Comparison of ENCODE assay signal across 1 cellular context in the genomic region with DNA sequence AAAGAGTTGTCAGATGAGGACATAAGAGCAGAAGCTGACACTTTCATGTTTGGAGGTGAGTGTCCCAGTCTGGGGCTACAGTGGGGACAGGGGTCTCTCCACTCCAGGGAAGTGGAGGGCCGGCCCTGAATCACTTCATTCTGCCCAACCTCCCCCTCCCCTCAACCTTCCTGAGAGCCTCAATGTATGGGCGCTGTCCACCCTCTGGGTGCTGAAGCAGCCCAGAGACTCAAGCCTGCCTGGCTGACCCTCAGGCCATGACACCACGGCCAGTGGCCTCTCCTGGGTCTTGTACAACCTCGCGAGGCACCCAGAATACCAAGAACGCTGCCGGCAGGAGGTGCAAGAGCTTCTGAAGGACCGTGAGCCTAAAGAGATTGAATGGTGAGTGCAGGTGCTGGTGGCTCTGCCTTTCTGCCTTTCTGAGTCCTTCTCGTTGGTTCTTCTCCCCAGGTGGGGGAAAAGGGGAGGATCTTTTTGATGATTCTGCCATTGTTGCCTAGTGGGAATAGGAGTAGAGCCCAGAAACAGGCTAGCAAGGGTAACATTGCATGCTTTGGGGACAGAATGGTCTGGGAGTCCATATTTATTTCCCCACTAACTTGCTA.
TF ChIP-seq lines count a peak whose summit lies in the region.

No MANE protein-coding gene starts in this region.

TF ChIP-seq in K562, 482 proteins besides CTCF, POLR2A, EP300 and RAD21 (continued from another document and continues in another):
- TF ChIP-seq REST (CRISPR knock-in tag; IDR thresholded peaks at IDR 0.05; ENCODE audit: low read depth) (peak; percentile 95), SREBF1 (IDR thresholded peaks at IDR 0.05; ENCODE audit: borderline replicate concordance, low read depth, low read length) (no peak), NR3C1 (CRISPR knock-in tag; IDR thresholded peaks at IDR 0.05) (0 out of 2 replicates have a peak, but pooled peaks have one; percentile 27), ZNF589 (CRISPR knock-in tag; IDR thresholded peaks at IDR 0.05; ENCODE audit: low read depth) (no peak), ZNF224 (CRISPR knock-in tag; IDR thresholded peaks at IDR 0.05) (no peak), POLR2AphosphoS5 (IDR thresholded peaks at IDR 0.05; ENCODE audit: control insufficient read depth, insufficient read depth, low read depth, low read length) (no peak), NFXL1 (CRISPR knock-in tag; IDR thresholded peaks at IDR 0.05) (no peak), ZKSCAN1 (IDR thresholded peaks at IDR 0.05; ENCODE audit: low read depth, low read length) (no peak), ZFP36 (IDR thresholded peaks at IDR 0.05; ENCODE audit: low read depth, low read length, partially characterized antibody) (no peak), RBM25 (IDR thresholded peaks at IDR 0.05; ENCODE audit: low read depth, low read length, severe bottlenecking) (no peak), MIER1 (IDR thresholded peaks at IDR 0.05; ENCODE audit: low read depth) (peak; percentile 94), CXXC5 (CRISPR knock-in tag; IDR thresholded peaks at IDR 0.05) (0 out of 2 replicates have a peak, but pooled peaks have one; percentile 10), NFRKB (IDR thresholded peaks at IDR 0.05; ENCODE audit: low read depth) (no peak), ZNF263 (CRISPR knock-in tag; IDR thresholded peaks at IDR 0.05; ENCODE audit: borderline replicate concordance) (no peak), NR2C2 (CRISPR knock-in tag; IDR thresholded peaks at IDR 0.05) (no peak), NR2C2 (tag; IDR thresholded peaks at IDR 0.05) (no peak), MYC (IDR thresholded peaks at IDR 0.05; ENCODE audit: low read depth, low read length) (no peak), MYC (CRISPR knock-in tag; IDR thresholded peaks at IDR 0.05; ENCODE audit: borderline replicate concordance, low read depth) (no peak), ZFX (CRISPR knock-in tag; IDR thresholded peaks at IDR 0.05) (no peak), USF2 (CRISPR knock-in tag; IDR thresholded peaks at IDR 0.05) (no peak), ZNF384 (IDR thresholded peaks at IDR 0.05; ENCODE audit: low read depth, low read length) (no peak), MTF1 (CRISPR knock-in tag; IDR thresholded peaks at IDR 0.05; ENCODE audit: borderline replicate concordance) (no peak), RERE (CRISPR knock-in tag; IDR thresholded peaks at IDR 0.05; ENCODE audit: borderline replicate concordance) (no peak)
- TF ChIP-seq, protein P1, sequence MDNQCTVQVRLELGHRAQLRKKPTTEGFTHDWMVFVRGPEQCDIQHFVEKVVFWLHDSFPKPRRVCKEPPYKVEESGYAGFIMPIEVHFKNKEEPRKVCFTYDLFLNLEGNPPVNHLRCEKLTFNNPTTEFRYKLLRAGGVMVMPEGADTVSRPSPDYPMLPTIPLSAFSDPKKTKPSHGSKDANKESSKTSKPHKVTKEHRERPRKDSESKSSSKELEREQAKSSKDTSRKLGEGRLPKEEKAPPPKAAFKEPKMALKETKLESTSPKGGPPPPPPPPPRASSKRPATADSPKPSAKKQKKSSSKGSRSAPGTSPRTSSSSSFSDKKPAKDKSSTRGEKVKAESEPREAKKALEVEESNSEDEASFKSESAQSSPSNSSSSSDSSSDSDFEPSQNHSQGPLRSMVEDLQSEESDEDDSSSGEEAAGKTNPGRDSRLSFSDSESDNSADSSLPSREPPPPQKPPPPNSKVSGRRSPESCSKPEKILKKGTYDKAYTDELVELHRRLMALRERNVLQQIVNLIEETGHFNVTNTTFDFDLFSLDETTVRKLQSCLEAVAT (IDR thresholded peaks at IDR 0.05): no peak
- TF ChIP-seq, protein P2, sequence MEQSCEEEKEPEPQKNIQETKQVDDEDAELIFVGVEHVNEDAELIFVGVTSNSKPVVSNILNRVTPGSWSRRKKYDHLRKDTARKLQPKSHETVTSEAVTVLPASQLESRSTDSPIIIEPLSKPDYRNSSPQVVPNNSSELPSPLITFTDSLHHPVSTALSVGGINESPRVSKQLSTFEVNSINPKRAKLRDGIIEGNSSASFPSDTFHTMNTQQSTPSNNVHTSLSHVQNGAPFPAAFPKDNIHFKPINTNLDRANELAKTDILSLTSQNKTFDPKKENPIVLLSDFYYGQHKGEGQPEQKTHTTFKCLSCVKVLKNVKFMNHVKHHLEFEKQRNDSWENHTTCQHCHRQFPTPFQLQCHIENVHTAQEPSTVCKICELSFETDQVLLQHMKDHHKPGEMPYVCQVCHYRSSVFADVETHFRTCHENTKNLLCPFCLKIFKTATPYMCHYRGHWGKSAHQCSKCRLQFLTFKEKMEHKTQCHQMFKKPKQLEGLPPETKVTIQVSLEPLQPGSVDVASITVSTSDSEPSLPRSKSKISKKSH (CRISPR knock-in tag; IDR thresholded peaks at IDR 0.05): no peak
- TF ChIP-seq, protein P3, sequence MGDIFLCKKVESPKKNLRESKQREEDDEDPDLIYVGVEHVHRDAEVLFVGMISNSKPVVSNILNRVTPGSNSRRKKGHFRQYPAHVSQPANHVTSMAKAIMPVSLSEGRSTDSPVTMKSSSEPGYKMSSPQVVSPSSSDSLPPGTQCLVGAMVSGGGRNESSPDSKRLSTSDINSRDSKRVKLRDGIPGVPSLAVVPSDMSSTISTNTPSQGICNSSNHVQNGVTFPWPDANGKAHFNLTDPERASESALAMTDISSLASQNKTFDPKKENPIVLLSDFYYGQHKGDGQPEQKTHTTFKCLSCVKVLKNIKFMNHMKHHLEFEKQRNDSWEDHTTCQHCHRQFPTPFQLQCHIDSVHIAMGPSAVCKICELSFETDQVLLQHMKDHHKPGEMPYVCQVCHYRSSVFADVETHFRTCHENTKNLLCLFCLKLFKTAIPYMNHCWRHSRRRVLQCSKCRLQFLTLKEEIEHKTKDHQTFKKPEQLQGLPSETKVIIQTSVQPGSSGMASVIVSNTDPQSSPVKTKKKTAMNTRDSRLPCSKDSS (IDR thresholded peaks at IDR 0.05; ENCODE audit: low read depth, partially characterized antibody): no peak
- TF ChIP-seq, protein P4, sequence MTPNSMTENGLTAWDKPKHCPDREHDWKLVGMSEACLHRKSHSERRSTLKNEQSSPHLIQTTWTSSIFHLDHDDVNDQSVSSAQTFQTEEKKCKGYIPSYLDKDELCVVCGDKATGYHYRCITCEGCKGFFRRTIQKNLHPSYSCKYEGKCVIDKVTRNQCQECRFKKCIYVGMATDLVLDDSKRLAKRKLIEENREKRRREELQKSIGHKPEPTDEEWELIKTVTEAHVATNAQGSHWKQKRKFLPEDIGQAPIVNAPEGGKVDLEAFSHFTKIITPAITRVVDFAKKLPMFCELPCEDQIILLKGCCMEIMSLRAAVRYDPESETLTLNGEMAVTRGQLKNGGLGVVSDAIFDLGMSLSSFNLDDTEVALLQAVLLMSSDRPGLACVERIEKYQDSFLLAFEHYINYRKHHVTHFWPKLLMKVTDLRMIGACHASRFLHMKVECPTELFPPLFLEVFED (CRISPR knock-in tag; conservative IDR thresholded peaks at IDR 0.05): no peak
